In genomic region chr15:85792872-85793621, GRCh38 we compare ENCODE assay signal across 8 cellular contexts. TPM values are rescaled to one million over a fixed set of nuclear protein-coding genes. Genes with fewer than 3 reads are reported as not detected.
DNase-seq lines count a peak whose midpoint lies in the region; ATAC-seq and TF ChIP-seq lines count a peak whose summit lies in the region.

No MANE protein-coding gene starts in this region.

- H3K27ac ChIP-seq in SK-N-SH (ENCODE audit: low read depth in 2 of 2, low read length in 1 of 2) (no peak overlapping the region), ascending aorta (peak overlapping the region in 1 of 2 donors; percentile 90), mesodermal cell (ENCODE audit: low read depth, low read length, severe bottlenecking) (no peak overlapping the region), tibial nerve (peak overlapping the region in 1 of 4 donors; percentile 89)

- peak overlapping the region; percentile 98 for H3K4me2 ChIP-seq in SK-N-SH

- peaks cover 58% of the 10 kb centered on the region for H3K79me2 ChIP-seq in SK-N-SH (ENCODE audit: insufficient read depth)

- TF ChIP-seq CTCF in SK-N-SH (IDR thresholded peaks at IDR 0.05): no peak
- TF ChIP-seq CTCF in ascending aorta (IDR thresholded peaks at IDR 0.05): no peak
- no peak for TF ChIP-seq CTCF in tibial nerve (IDR thresholded peaks at IDR 0.05)

- DNase-seq in SK-N-SH: no peak
- no peak for DNase-seq in ascending aorta (ENCODE audit: low spot score in 2 of 2)
- no peak for DNase-seq in tibial nerve (ENCODE audit: low spot score in 2 of 2)
- DNase-seq in ACHN: no peak
- DNase-seq in effector CD4-positive, alpha-beta T cell: no peak

- TF ChIP-seq EP300 in SK-N-SH (IDR thresholded peaks at IDR 0.05; ENCODE audit: borderline replicate concordance in 1 of 2, low read depth in 1 of 2, low read length in 1 of 2) (no peak), tibial nerve (IDR thresholded peaks at IDR 0.05) (no peak)

- H3K9me3 ChIP-seq in SK-N-SH: no peaks in the 10 kb centered on the region
- H3K9me3 ChIP-seq in ascending aorta: no peaks in the 10 kb centered on the region
- no peaks in the 10 kb centered on the region for H3K9me3 ChIP-seq in mesodermal cell (ENCODE audit: control insufficient read depth, low read length)
- no peaks in the 10 kb centered on the region for H3K9me3 ChIP-seq in tibial nerve

- H3K9ac ChIP-seq in SK-N-SH: peak overlapping the region; percentile 85; the same call in 1 of the 2 replicates

- H4K20me1 ChIP-seq in SK-N-SH (ENCODE audit: insufficient read depth): peaks cover 16% of the 10 kb centered on the region

- WGBS in SK-N-SH (ENCODE audit: low lambda C conversion rate): 80% methylated on average over 13 of the region's 14 CpGs
- WGBS in mesodermal cell (ENCODE audit: insufficient coverage in 2 of 2), 2 experiments: 66% methylated on average over 10 to 13 of the region's 14 CpGs
- WGBS in tibial nerve, 2 donors: 52 to 67% methylated on average over 14 of the region's 14 CpGs

- TF ChIP-seq POLR2A in tibial nerve (IDR thresholded peaks at IDR 0.05): no peak

- H3K9me2 ChIP-seq in SK-N-SH: no peaks in the 10 kb centered on the region

- H3K36me3 ChIP-seq in SK-N-SH (replicated peaks in 1 of 2; ENCODE audit: control insufficient read depth in 1 of 2, insufficient read depth in 2 of 2, low read length in 1 of 2) (no peaks in the 10 kb centered on the region), ascending aorta (no peaks in the 10 kb centered on the region), mesodermal cell (ENCODE audit: control insufficient read depth, insufficient read depth, low read length) (peaks cover 3% of the 10 kb centered on the region), tibial nerve (no peaks in the 10 kb centered on the region)

- no peaks in the 10 kb centered on the region for H3K27me3 ChIP-seq in SK-N-SH (ENCODE audit: insufficient read depth)
- H3K27me3 ChIP-seq in ascending aorta: no peaks in the 10 kb centered on the region
- H3K27me3 ChIP-seq in tibial nerve: no peaks in the 10 kb centered on the region

- CTCF ChIA-PET in SK-N-SH (lab: Yijun Ruan, JAX): interaction anchor here (0.9 to 2.0 kb wide), 7 partner anchors 32 to 62 kb away, joined by 3 to 5 read pairs (median 3); no protein-coding TSS in a partner anchor

- H3K4me3 ChIP-seq in SK-N-SH (ENCODE audit: low read depth in 2 of 2, low read length in 1 of 2) (peak overlapping the region; percentile 82 to 88), ascending aorta (peak overlapping the region; percentile 75 to 77), mesodermal cell (ENCODE audit: extremely low read depth, insufficient read depth, low read length, poor library complexity, severe bottlenecking) (peak overlapping the region; percentile 88), tibial nerve (peak overlapping the region; percentile 74 to 100 (median 91))

- intact Hi-C loops in ascending aorta (cut with DNase I): no loop called here

- TF ChIP-seq RAD21 in SK-N-SH (IDR thresholded peaks at IDR 0.05; ENCODE audit: low read length): no peak

- ATAC-seq in SK-N-SH treated with all-trans-retinoic acid at 6 μM for 48 hours (no peak), GM19023 (IDR thresholded peaks at IDR 0.05; ENCODE audit: unreplicated experiment) (no peak)

- no peak overlapping the region for H2AFZ ChIP-seq in SK-N-SH (ENCODE audit: low read depth)

- POLR2A ChIA-PET in SK-N-SH (lab: Yijun Ruan, JAX): interaction anchor here (0.6 to 1.5 kb wide), 2 partner anchors 29 to 1941 kb away, joined by 4 to 7 read pairs; no protein-coding TSS in a partner anchor

- H3K4me1 ChIP-seq in SK-N-SH (ENCODE audit: control insufficient read depth in 1 of 2, insufficient read depth in 2 of 2, low read depth in 1 of 2, low read length in 1 of 2) (peaks cover 9 to 44% of the 10 kb centered on the region in 2 experiments; a peak in 2 of 4 replicates), ascending aorta (peaks cover 0 to 11% of the 10 kb centered on the region in 2 donors), mesodermal cell (ENCODE audit: control insufficient read depth, insufficient read depth, low read length, poor library complexity, severe bottlenecking) (peaks cover 5% of the 10 kb centered on the region), tibial nerve (peaks cover 0 to 38% (median 16%) of the 10 kb centered on the region in 4 donors)

- in situ Hi-C loops in ACHN (cut with HindIII; ENCODE audit: low pct_ligation_motif_present, low pct_unique_long_range_greater_than_20kb, low sequenced_read_pairs): no loop called here

- H3F3A ChIP-seq in SK-N-SH (replicated peaks; ENCODE audit: insufficient read depth): no peaks in the 10 kb centered on the region

TF ChIP-seq in SK-N-SH, 30 proteins besides CTCF, POLR2A, EP300 and RAD21 (continues in another document):
- TF ChIP-seq MEF2A (IDR thresholded peaks at IDR 0.05; ENCODE audit: borderline replicate concordance, low read depth): no peak
- no peak for TF ChIP-seq USF2 (IDR thresholded peaks at IDR 0.05; ENCODE audit: borderline replicate concordance, low read depth, low read length)
- TF ChIP-seq ELF1 (IDR thresholded peaks at IDR 0.05): no peak
- TF ChIP-seq GABPA (IDR thresholded peaks at IDR 0.05; ENCODE audit: low read depth): no peak
- no peak for TF ChIP-seq TAF1 (IDR thresholded peaks at IDR 0.05; ENCODE audit: borderline replicate concordance, low read depth, low read length)
- TF ChIP-seq PBX3 (IDR thresholded peaks at IDR 0.05): no peak

TF ChIP-seq in SK-N-SH treated with all-trans-retinoic acid at 6 μM for 48 hours, 23 proteins besides CTCF, POLR2A, EP300 and RAD21:
- TF ChIP-seq TCF4 (CRISPR knock-in tag; IDR thresholded peaks at IDR 0.05; ENCODE audit: borderline replicate concordance) (no peak), CSDC2 (CRISPR knock-in tag; IDR thresholded peaks at IDR 0.05) (no peak), POU6F1 (CRISPR knock-in tag; IDR thresholded peaks at IDR 0.05; ENCODE audit: borderline replicate concordance, low read depth) (no peak)

RNA-seq across cellular contexts. Expression of gene KLHL25, which starts 1.7 kb away (rescaled TPM):
- polyA plus RNA-seq in SK-N-SH (2012; rRNA removed): 4.5 TPM in 2 replicates
- 1.4 and 2.6 TPM in 2 replicates for polyA plus RNA-seq in SK-N-SH (2012; cell fraction: cytosol; rRNA removed)
- 7.3 and 8.6 TPM in 2 replicates for polyA plus RNA-seq in SK-N-SH (2012; cell fraction: nucleus; rRNA removed)
- total RNA-seq in ascending aorta: 12.6 TPM
- polyA plus RNA-seq in mesodermal cell (2013, experiment 1 of 2): 8.1 TPM
- polyA plus RNA-seq in mesodermal cell (2013, experiment 2 of 2): 6.4 TPM
- 10 to 100 TPM in 3 of 4 donors, 1 to 10 TPM in 1; 8.4 to 34.2 (median 12.6) TPM for total RNA-seq in tibial nerve
